ENCODE assay signal across 7 cellular contexts in genomic region chr2:124986870-124987269, GRCh38.
DNase-seq lines count a peak whose midpoint lies in the region; ATAC-seq and TF ChIP-seq lines count a peak whose summit lies in the region.
"Not testable (repeated sequence)": the region's sequence is repeated elsewhere in the genome, so short reads cannot be mapped to it uniquely, and the experiment has no call there.

No MANE protein-coding gene starts in this region.

- CTCF ChIA-PET in RWPE1 (lab: Yijun Ruan, JAX); WTC11 (lab: Charles Lee): not testable (repeated sequence)

- not testable (repeated sequence) for H4K8ac ChIP-seq in H9 (replicated peaks; ENCODE audit: insufficient read length, low read depth, low read length)

- H3K4me3 Mint-ChIP-seq in H9, WTC11, mesothelial cell of epicardium, neural progenitor cell: not testable (repeated sequence)

- not testable (repeated sequence) for H3K27me3 Mint-ChIP-seq in H9 (ENCODE audit: low read depth); WTC11 (ENCODE audit: low read depth); mesothelial cell of epicardium (ENCODE audit: low read depth); neural progenitor cell (ENCODE audit: insufficient read depth, low read depth)

- H4K91ac ChIP-seq in H9 (ENCODE audit: insufficient read length, low read depth, low read length) = not testable (repeated sequence)

- not testable (repeated sequence) for H2BK120ac ChIP-seq in H9 (ENCODE audit: low read depth, low read length, poor library complexity, severe bottlenecking)

- H2BK15ac ChIP-seq in H9 (ENCODE audit: low read depth, low read length) = not testable (repeated sequence)

- H3K4me2 ChIP-seq in H9 (ENCODE audit: insufficient read depth, insufficient read length, low read length); neural progenitor cell: not testable (repeated sequence)

- not testable (repeated sequence) for TF ChIP-seq CTCF in H9 (conservative IDR thresholded peaks at IDR 0.05); RWPE1 (conservative IDR thresholded peaks at IDR 0.05; ENCODE audit: low read depth); WTC11 (IDR thresholded peaks at IDR 0.05); mesothelial cell of epicardium (IDR thresholded peaks at IDR 0.05; ENCODE audit: unreplicated experiment); neural progenitor cell (IDR thresholded peaks at IDR 0.05)

- H3K9me3 Mint-ChIP-seq in H9 (peaks cover 12 to 18% of the 10 kb centered on the region in 2 experiments; a peak in 4 of 5 replicates), WTC11 (peaks cover 38% of the 10 kb centered on the region)
- H3K9me3 Mint-ChIP-seq in mesothelial cell of epicardium, neural progenitor cell: not testable (repeated sequence)

- H3K27ac ChIP-seq in H9 (ENCODE audit: insufficient read length, low read depth, low read length); neural progenitor cell: not testable (repeated sequence)
- peak overlapping the region; percentile 98 for H3K27ac ChIP-seq in RWPE1

- H3K79me2 ChIP-seq in H9 (ENCODE audit: insufficient read depth, low read length); neural progenitor cell (ENCODE audit: low read depth): not testable (repeated sequence)

- not testable (repeated sequence) for H2BK20ac ChIP-seq in H9 (ENCODE audit: low read depth, low read length, poor library complexity, severe bottlenecking)

- H3K56ac ChIP-seq in H9 (ENCODE audit: insufficient read length, low read depth, low read length) = not testable (repeated sequence)

- peaks cover 11 to 16% (median 11%) of the 10 kb centered on the region in 3 experiments; a peak in 6 of 7 replicates for H3K36me3 Mint-ChIP-seq in H9 (ENCODE audit: insufficient read depth in 1 of 3, low read depth in 3 of 3)
- H3K36me3 Mint-ChIP-seq in WTC11 = peaks cover 26% of the 10 kb centered on the region
- H3K36me3 Mint-ChIP-seq in mesothelial cell of epicardium, neural progenitor cell: not testable (repeated sequence)

- H3K18ac ChIP-seq in H9 (ENCODE audit: insufficient read length, low read depth, low read length) = not testable (repeated sequence)

- not testable (repeated sequence) for H3K9ac ChIP-seq in H9 (ENCODE audit: extremely low read depth, insufficient read length, low read length); neural progenitor cell

- H3K79me1 ChIP-seq in H9 (ENCODE audit: insufficient read depth, low read depth, low read length, poor library complexity, severe bottlenecking) = not testable (repeated sequence)

- not testable (repeated sequence) for H3K4ac ChIP-seq in H9 (ENCODE audit: low read depth, low read length)

- H4K20me1 ChIP-seq in H9 (ENCODE audit: control insufficient read depth, insufficient read depth, insufficient read length); neural progenitor cell (ENCODE audit: low read depth): not testable (repeated sequence)

- H3K9me3 ChIP-seq in H9 (ENCODE audit: control insufficient read depth, low read depth, low read length); neural progenitor cell (ENCODE audit: low read depth): not testable (repeated sequence)

- H3F3A ChIP-seq in neural progenitor cell (ENCODE audit: low read depth) = not testable (repeated sequence)

- not testable (repeated sequence) for H3K36me3 ChIP-seq in neural progenitor cell

- not testable (repeated sequence) for H3T11ph ChIP-seq in H9 (ENCODE audit: low read length)

- WGBS in H9 (ENCODE audit: extremely low coverage, insufficient read length, low lambda C conversion rate) = no CpG with 5 or more reads among the region's 11 CpGs

- H2BK12ac ChIP-seq in H9 (ENCODE audit: insufficient read length, low read depth, low read length) = not testable (repeated sequence)

- not testable (repeated sequence) for H2AK5ac ChIP-seq in H9 (ENCODE audit: insufficient read length, low read length)

- not testable (repeated sequence) for H4K5ac ChIP-seq in H9 (ENCODE audit: insufficient read length, low read depth, low read length)

- ATAC-seq in WTC11 = not testable (repeated sequence)

- not testable (repeated sequence) for H3K4me3 ChIP-seq in neural progenitor cell

- POLR2A ChIA-PET in RWPE1 (lab: Yijun Ruan, JAX; ENCODE audit: low non-redundant PET); WTC11 (lab: Charles Lee): not testable (repeated sequence)

- not testable (repeated sequence) for H3K14ac ChIP-seq in H9 (ENCODE audit: insufficient read depth, low read length)

- H3K27ac Mint-ChIP-seq in H9 = peak overlapping the region; percentile 40 to 88 (median 74); a peak in 3 of 7 replicates
- peak overlapping the region; percentile 70 for H3K27ac Mint-ChIP-seq in WTC11
- peak overlapping the region; percentile 39 for H3K27ac Mint-ChIP-seq in mesothelial cell of epicardium
- H3K27ac Mint-ChIP-seq in neural progenitor cell = peak overlapping the region; percentile 92

- H3K4me1 Mint-ChIP-seq in H9 (peaks cover 6 to 14% of the 10 kb centered on the region in 2 experiments; a peak in 2 of 4 replicates), neural progenitor cell (peaks cover 24% of the 10 kb centered on the region)
- H3K4me1 Mint-ChIP-seq in WTC11, mesothelial cell of epicardium: not testable (repeated sequence)

- not testable (repeated sequence) for DNase-seq in H9; RWPE1 (ENCODE audit: low spot score); WTC11 (ENCODE audit: low spot score); mesothelial cell of epicardium (ENCODE audit: low spot score in 2 of 2, unreplicated experiment in 2 of 2); neural progenitor cell (ENCODE audit: low spot score)
- DNase-seq in NCI-H146 treated with DMSO at 0.1 percent for 48 hours (lab: John Stamatoyannopoulos, UW; ENCODE audit: unreplicated experiment) (peak; percentile 39), NCI-H2227 treated with DMSO at 0.1 percent for 48 hours (lab: John Stamatoyannopoulos, UW) (peak; percentile 77)

- H3K23me2 ChIP-seq in H9 (ENCODE audit: insufficient read length, low read depth, low read length, poor library complexity, severe bottlenecking) = not testable (repeated sequence)

- not testable (repeated sequence) for H2BK5ac ChIP-seq in H9 (ENCODE audit: insufficient read length, low read length)

- not testable (repeated sequence) for H3K23ac ChIP-seq in H9 (ENCODE audit: insufficient read length, low read depth, low read length)

- not testable (repeated sequence) for H2AFZ ChIP-seq in H9 (ENCODE audit: low read length); neural progenitor cell (replicated peaks)

- H3K27me3 ChIP-seq in H9 (ENCODE audit: insufficient read depth, low read length); neural progenitor cell: not testable (repeated sequence)

- H3K4me1 ChIP-seq in H9 (ENCODE audit: insufficient read depth, low read length); neural progenitor cell: not testable (repeated sequence)

TF ChIP-seq in WTC11, 78 proteins besides CTCF, POLR2A, EP300 and RAD21:
- TF ChIP-seq NFYB (CRISPR knock-in tag; conservative IDR thresholded peaks at IDR 0.05; ENCODE audit: low read depth) = peak; percentile 46; the same call in 1 of the 2 replicates

Comparison
In these comparisons a context has a peak if more than half of its experiments do, and no peak if none do; other contexts are left out.
1. H3K27ac Mint-ChIP-seq: peak in every context shown above with its lines; median percentile 92 in neural progenitor cell; 74 in H9; 70 in WTC11; 39 in mesothelial cell of epicardium.